Comparison of ENCODE assay signal across 9 cellular contexts in the genomic region with DNA sequence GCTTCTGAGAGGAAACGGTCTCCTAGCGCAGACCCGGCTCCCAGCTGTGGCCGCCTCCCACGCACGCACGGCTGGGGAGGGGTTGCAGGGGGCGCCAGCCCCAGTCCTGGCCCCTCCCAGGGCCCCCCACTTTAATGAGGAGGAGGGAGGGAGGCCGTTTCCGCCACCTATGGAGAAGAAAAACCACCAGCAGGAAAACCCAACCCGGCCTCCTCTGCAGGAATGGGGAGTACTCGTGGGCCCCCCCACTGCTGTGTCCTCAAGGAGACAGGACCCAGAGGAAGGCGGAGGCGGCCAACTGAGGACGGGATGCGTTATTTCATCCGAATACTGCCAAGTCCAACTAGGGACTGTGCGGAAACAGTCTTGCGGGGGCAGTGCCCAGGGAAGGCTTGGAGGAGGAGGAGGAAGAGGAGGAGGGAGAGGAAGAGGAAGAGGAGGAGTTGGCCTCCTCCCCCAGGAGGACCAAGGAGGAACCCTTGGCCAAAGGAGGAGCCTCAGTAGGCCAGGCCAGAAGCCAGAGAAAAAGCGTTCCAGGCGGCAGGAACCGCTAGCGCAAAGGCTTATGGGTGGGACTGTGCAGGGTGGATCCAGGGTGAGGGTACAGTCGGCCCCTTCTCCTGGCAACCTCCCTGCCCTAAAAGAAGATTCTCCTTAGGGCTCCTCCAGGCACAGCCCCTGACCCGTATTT. TPM values are rescaled to one million over a fixed set of nuclear protein-coding genes. Genes with fewer than 3 reads are reported as not detected.
DNase-seq lines count a peak whose midpoint lies in the region; ATAC-seq and TF ChIP-seq lines count a peak whose summit lies in the region.
"Had no signal": no experiment of that assay in that cellular context is flagged by ENCODE, and none has a peak within 500 bp of the region (broad histone marks: within the 10 kb centered on the region; RNA-seq: fewer than 3 reads in every experiment).

No MANE protein-coding gene starts in this region.

- CTCF ChIA-PET in CD4-positive, alpha-beta T cell (lab: Charles Lee), result interaction anchor here (0.6 to 6.7 kb wide), 5 partner anchors 26 to 137 kb away, joined by 3 to 53 read pairs (median 5); no protein-coding TSS in a partner anchor

- intact Hi-C loops in CD4-positive, alpha-beta T cell (cut with DNase I, micrococcal nuclease), result loop anchor here in 1 of 2 experiments (5.0 kb wide), 2 partner anchors 73 to 88 kb away; a partner anchor contains a TSS

- no peak overlapping the region for H3K27ac Mint-ChIP-seq in CD4-positive, alpha-beta T cell

- H3K4me1 Mint-ChIP-seq in CD4-positive, alpha-beta T cell (ENCODE audit: low read depth), result peaks cover 58% of the 10 kb centered on the region

- no peak for TF ChIP-seq CTCF in CD4-positive, alpha-beta T cell (IDR thresholded peaks at IDR 0.05)
- no peak for TF ChIP-seq CTCF in liver (IDR thresholded peaks at IDR 0.05; ENCODE audit: low read depth, low read length, missing input control)

- H3K4me3 Mint-ChIP-seq in CD4-positive, alpha-beta T cell, result peak overlapping the region; percentile 67

- peaks cover 52% of the 10 kb centered on the region for H3K27me3 Mint-ChIP-seq in CD4-positive, alpha-beta T cell

- H3K4me3 ChIP-seq in liver (ENCODE audit: low read depth in 1 of 3, low read length in 3 of 3), result no peak overlapping the region
- H3K4me3 ChIP-seq in thymus (ENCODE audit: low read length), result no peak overlapping the region

- no peaks in the 10 kb centered on the region for H3K36me3 ChIP-seq in liver (ENCODE audit: control insufficient read depth in 4 of 4, insufficient read depth in 3 of 4, low read depth in 1 of 4, low read length in 3 of 4)
- no peaks in the 10 kb centered on the region for H3K36me3 ChIP-seq in thymus (ENCODE audit: control insufficient read depth, insufficient read depth)

- DNase-seq in CD4-positive, alpha-beta T cell, result no peak
- DNase-seq in NCI-H2081 (lab: John Stamatoyannopoulos, UW) (peak; percentile 68 to 87), astrocyte of the hippocampus (ENCODE audit: low read depth, low spot score) (peak; percentile 10), NCI-H2171 (lab: John Stamatoyannopoulos, UW) (no peak)

- no peaks in the 10 kb centered on the region for H3K36me3 Mint-ChIP-seq in CD4-positive, alpha-beta T cell (ENCODE audit: low read depth)

- no peak for TF ChIP-seq RAD21 in liver (IDR thresholded peaks at IDR 0.05)

- no peak for ATAC-seq in CD4-positive, alpha-beta T cell (ENCODE audit: poor library complexity)
- ATAC-seq in HG02678 (IDR thresholded peaks at IDR 0.05; ENCODE audit: unreplicated experiment), result no peak
- no peak for ATAC-seq in activated CD4-positive, CD25-positive, alpha-beta regulatory T cell treated with anti-CD3 and anti-CD28 coated beads, Interleukin-2, amount 50 U/mL, for 24 hours

- POLR2A ChIA-PET in CD4-positive, alpha-beta T cell (lab: Charles Lee), result interaction anchor here (0.5 to 9.0 kb wide), 5 partner anchors 14 to 211 kb away, joined by 3 to 97 read pairs (median 6); a partner anchor contains a TSS

- H3K27ac ChIP-seq in CD4-positive, alpha-beta T cell (ENCODE audit: low read depth, low read length), result no peak overlapping the region
- H3K27ac ChIP-seq in liver (ENCODE audit: low read depth in 1 of 2, low read length in 2 of 2), result peak overlapping the region; percentile 74 to 94
- H3K27ac ChIP-seq in thymus (ENCODE audit: low read depth), result peak overlapping the region; percentile 31

- H3K9ac ChIP-seq in liver (ENCODE audit: low read depth in 1 of 2, low read length in 2 of 2), result no peak overlapping the region

- no peaks in the 10 kb centered on the region for H3K9me3 ChIP-seq in CD4-positive, alpha-beta T cell (ENCODE audit: control insufficient read depth, low read length)
- H3K9me3 ChIP-seq in liver (ENCODE audit: control insufficient read depth in 4 of 4, low read length in 3 of 4) (no peaks in the 10 kb centered on the region), thymus (ENCODE audit: control insufficient read depth) (no peaks in the 10 kb centered on the region)

- H3K4me1 ChIP-seq in liver (ENCODE audit: control insufficient read depth in 4 of 4, insufficient read depth in 4 of 4, low read length in 3 of 4) (peaks cover 9 to 47% (median 28%) of the 10 kb centered on the region in 4 donors), thymus (ENCODE audit: control insufficient read depth, insufficient read depth, low read length) (peaks cover 38% of the 10 kb centered on the region)

- H3K9me3 Mint-ChIP-seq in CD4-positive, alpha-beta T cell, result no peaks in the 10 kb centered on the region

- 55% methylated on average over 25 of the region's 25 CpGs for WGBS in liver
- WGBS in thymus, result 7% methylated on average over 25 of the region's 25 CpGs

- peaks cover 30% of the 10 kb centered on the region for H3K27me3 ChIP-seq in CD4-positive, alpha-beta T cell (ENCODE audit: control insufficient read depth, insufficient read depth, low read length)
- no peaks in the 10 kb centered on the region for H3K27me3 ChIP-seq in liver (ENCODE audit: control insufficient read depth in 4 of 4, insufficient read depth in 4 of 4, low read length in 3 of 4)
- peaks cover 22% of the 10 kb centered on the region for H3K27me3 ChIP-seq in thymus (ENCODE audit: control insufficient read depth, insufficient read depth)

TF ChIP-seq in liver, 16 proteins besides CTCF, POLR2A, EP300 and RAD21 (continues in another document):
- TF ChIP-seq, protein P1, sequence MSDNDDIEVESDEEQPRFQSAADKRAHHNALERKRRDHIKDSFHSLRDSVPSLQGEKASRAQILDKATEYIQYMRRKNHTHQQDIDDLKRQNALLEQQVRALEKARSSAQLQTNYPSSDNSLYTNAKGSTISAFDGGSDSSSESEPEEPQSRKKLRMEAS (IDR thresholded peaks at IDR 0.05), result no peak
- no peak for TF ChIP-seq EGR1 (IDR thresholded peaks at IDR 0.05; ENCODE audit: low read depth in 2 of 2)
- no peak for TF ChIP-seq TAF1 (conservative IDR thresholded peaks at IDR 0.05)
- TF ChIP-seq YY1 (IDR thresholded peaks at IDR 0.05), result no peak
- TF ChIP-seq FOXA1 (IDR thresholded peaks at IDR 0.05), result no peak
- TF ChIP-seq, protein P2, sequence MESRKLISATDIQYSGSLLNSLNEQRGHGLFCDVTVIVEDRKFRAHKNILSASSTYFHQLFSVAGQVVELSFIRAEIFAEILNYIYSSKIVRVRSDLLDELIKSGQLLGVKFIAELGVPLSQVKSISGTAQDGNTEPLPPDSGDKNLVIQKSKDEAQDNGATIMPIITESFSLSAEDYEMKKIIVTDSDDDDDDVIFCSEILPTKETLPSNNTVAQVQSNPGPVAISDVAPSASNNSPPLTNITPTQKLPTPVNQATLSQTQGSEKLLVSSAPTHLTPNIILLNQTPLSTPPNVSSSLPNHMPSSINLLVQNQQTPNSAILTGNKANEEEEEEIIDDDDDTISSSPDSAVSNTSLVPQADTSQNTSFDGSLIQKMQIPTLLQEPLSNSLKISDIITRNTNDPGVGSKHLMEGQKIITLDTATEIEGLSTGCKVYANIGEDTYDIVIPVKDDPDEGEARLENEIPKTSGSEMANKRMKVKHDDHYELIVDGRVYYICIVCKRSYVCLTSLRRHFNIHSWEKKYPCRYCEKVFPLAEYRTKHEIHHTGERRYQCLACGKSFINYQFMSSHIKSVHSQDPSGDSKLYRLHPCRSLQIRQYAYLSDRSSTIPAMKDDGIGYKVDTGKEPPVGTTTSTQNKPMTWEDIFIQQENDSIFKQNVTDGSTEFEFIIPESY (IDR thresholded peaks at IDR 0.05), result no peak
- TF ChIP-seq SP1 (IDR thresholded peaks at IDR 0.05), result peak; percentile 35
- TF ChIP-seq JUND (IDR thresholded peaks at IDR 0.05), result no peak
- TF ChIP-seq NR2F2 (IDR thresholded peaks at IDR 0.05), result peak; percentile 45
- TF ChIP-seq, protein P3, sequence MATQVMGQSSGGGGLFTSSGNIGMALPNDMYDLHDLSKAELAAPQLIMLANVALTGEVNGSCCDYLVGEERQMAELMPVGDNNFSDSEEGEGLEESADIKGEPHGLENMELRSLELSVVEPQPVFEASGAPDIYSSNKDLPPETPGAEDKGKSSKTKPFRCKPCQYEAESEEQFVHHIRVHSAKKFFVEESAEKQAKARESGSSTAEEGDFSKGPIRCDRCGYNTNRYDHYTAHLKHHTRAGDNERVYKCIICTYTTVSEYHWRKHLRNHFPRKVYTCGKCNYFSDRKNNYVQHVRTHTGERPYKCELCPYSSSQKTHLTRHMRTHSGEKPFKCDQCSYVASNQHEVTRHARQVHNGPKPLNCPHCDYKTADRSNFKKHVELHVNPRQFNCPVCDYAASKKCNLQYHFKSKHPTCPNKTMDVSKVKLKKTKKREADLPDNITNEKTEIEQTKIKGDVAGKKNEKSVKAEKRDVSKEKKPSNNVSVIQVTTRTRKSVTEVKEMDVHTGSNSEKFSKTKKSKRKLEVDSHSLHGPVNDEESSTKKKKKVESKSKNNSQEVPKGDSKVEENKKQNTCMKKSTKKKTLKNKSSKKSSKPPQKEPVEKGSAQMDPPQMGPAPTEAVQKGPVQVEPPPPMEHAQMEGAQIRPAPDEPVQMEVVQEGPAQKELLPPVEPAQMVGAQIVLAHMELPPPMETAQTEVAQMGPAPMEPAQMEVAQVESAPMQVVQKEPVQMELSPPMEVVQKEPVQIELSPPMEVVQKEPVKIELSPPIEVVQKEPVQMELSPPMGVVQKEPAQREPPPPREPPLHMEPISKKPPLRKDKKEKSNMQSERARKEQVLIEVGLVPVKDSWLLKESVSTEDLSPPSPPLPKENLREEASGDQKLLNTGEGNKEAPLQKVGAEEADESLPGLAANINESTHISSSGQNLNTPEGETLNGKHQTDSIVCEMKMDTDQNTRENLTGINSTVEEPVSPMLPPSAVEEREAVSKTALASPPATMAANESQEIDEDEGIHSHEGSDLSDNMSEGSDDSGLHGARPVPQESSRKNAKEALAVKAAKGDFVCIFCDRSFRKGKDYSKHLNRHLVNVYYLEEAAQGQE (IDR thresholded peaks at IDR 0.05), result peak; percentile 13
- TF ChIP-seq FOXA2 (IDR thresholded peaks at IDR 0.05), result no peak
- TF ChIP-seq GABPA (IDR thresholded peaks at IDR 0.05 in 1 of 2, conservative IDR thresholded peaks at IDR 0.05 in 1 of 2), result peak; percentile 29 to 50
- TF ChIP-seq, protein P4, sequence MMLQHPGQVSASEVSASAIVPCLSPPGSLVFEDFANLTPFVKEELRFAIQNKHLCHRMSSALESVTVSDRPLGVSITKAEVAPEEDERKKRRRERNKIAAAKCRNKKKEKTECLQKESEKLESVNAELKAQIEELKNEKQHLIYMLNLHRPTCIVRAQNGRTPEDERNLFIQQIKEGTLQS (IDR thresholded peaks at IDR 0.05), result no peak
- no peak for TF ChIP-seq HNF4A (conservative IDR thresholded peaks at IDR 0.05)
- TF ChIP-seq HNF4G (IDR thresholded peaks at IDR 0.05), result no peak

RNA-seq across cellular contexts. Expression of a gene that starts 3.9 kb away (rescaled TPM):
- total RNA-seq in CD4-positive, alpha-beta T cell, result 10 to 100 TPM; 44.0 to 50.9 TPM
- 10 to 100 TPM in 1 of 2 donors, 1 to 10 TPM in 1; 6.4 to 19.0 TPM for total RNA-seq in liver
- polyA plus RNA-seq in liver, result 10 to 100 TPM in 1 of 2 donors, 1 to 10 TPM in 1; 4.0 to 16.6 TPM
- 50.3 TPM for polyA plus RNA-seq in thymus

RNA-seq across cellular contexts. Expression of a gene that starts 17.9 kb away (rescaled TPM):
- total RNA-seq in CD4-positive, alpha-beta T cell, result under 1 TPM; 0.82 to 0.92 TPM
- 10 to 100 TPM in 1 of 2 donors, 1 to 10 TPM in 1; 7.9 to 13.4 TPM for total RNA-seq in liver
- polyA plus RNA-seq in liver (1 to 10 TPM; 2.3 to 5.8 TPM), thymus (6.2 TPM)
- total RNA-seq: HT1080 had no signal

RNA-seq across cellular contexts. Expression of a gene that starts 22.6 kb away (rescaled TPM):
- 10 to 100 TPM; 34.1 to 41.3 TPM for total RNA-seq in CD4-positive, alpha-beta T cell
- total RNA-seq in liver, result 10 to 100 TPM in 1 of 2 donors, 1 to 10 TPM in 1; 8.0 to 41.9 TPM
- 10 to 100 TPM in 1 of 2 donors, 1 to 10 TPM in 1; 4.7 to 12.1 TPM for polyA plus RNA-seq in liver
- polyA plus RNA-seq in thymus, result 66.1 TPM

RNA-seq across cellular contexts. Expression of a gene that starts 29.4 kb away (rescaled TPM):
- not detected for total RNA-seq in CD4-positive, alpha-beta T cell
- 10 to 100 TPM in 1 of 2 donors, under 1 TPM in 1; 0.42 to 11.6 TPM for total RNA-seq in liver
- 1 to 10 TPM; 6.7 to 7.7 TPM for polyA plus RNA-seq in liver
- polyA plus RNA-seq in thymus, result 2.2 TPM

Comparison
In these comparisons a context has a peak if more than half of its experiments do, and no peak if none do; other contexts are left out.
1. DNase-seq: peak in NCI-H2081 (2 of 2) and astrocyte of the hippocampus (single experiment); none in CD4-positive, alpha-beta T cell (0 of 10) and NCI-H2171 (single experiment).
2. RNA of a gene that starts 17.9 kb away (total RNA-seq): 7.9 to 13.4 TPM in liver; 0.82 to 0.92 TPM in CD4-positive, alpha-beta T cell; every median in the first group is over 4 times any median in the second.